Comparison of ENCODE assay signal across 17 cellular contexts in the genomic region with DNA sequence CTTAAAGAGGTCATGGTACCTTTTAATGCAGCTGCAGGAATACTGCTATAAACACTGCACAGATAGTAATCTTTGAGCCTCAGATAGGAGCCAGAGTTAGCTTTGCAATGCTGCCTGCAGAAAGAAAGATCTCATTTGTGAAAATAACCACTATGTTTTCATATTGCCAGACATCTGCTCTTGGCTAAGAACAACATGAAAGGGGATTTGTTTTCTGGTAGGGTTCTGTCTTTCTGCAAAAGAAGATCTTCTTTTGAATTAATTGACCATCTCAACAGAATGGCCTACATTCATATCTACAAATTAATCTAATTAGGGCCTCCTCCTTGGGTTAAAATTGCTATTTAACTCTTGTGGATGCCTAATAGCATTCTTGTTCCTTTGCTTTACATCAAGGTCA.
A peak's percentile ranks its signal among the peaks of the same experiment; 100 is the strongest.
DNase-seq lines count a peak whose midpoint lies in the region; ATAC-seq and TF ChIP-seq lines count a peak whose summit lies in the region.
"Had no signal": no experiment of that assay in that cellular context is flagged by ENCODE, and none has a peak within 500 bp of the region (broad histone marks: within the 10 kb centered on the region; RNA-seq: fewer than 3 reads in every experiment).

No MANE protein-coding gene starts in this region.

- no peak overlapping the region for H4K91ac ChIP-seq in mesenchymal stem cell (ENCODE audit: low read length)

- ATAC-seq in DND-41 (ENCODE audit: insufficient read depth, low read depth) (peak; percentile 54; the same call in 2 of the 3 replicates), HG03095 (IDR thresholded peaks at IDR 0.05; ENCODE audit: unreplicated experiment) (no peak)

- H3K36me3 ChIP-seq in DND-41 (ENCODE audit: insufficient read depth, low read length): no peaks in the 10 kb centered on the region
- no peaks in the 10 kb centered on the region for H3K36me3 ChIP-seq in mesenchymal stem cell (ENCODE audit: control insufficient read depth in 1 of 2, insufficient read depth in 2 of 2, low read depth in 1 of 2, low read length in 2 of 2)
- H3K36me3 ChIP-seq: HAP-1 had no signal

- no peak overlapping the region for H3K4me3 ChIP-seq in DND-41 (ENCODE audit: low read depth in 1 of 2, low read length in 2 of 2)
- no peak overlapping the region for H3K4me3 ChIP-seq in fibroblast of villous mesenchyme (ENCODE audit: low read depth, low read length)
- no peak overlapping the region for H3K4me3 ChIP-seq in mesenchymal stem cell (ENCODE audit: insufficient read depth in 1 of 2, low read depth in 1 of 2, low read length in 2 of 2)
- no peak overlapping the region for H3K4me3 ChIP-seq in coronary artery
- H3K4me3 ChIP-seq: GM23248, HAP-1 had no signal

- DNase-seq in Ammon's horn (ENCODE audit: low spot score): peak; percentile 5
- DNase-seq in DND-41: no peak
- DNase-seq in NCI-H526 treated with DMSO at 0.1 percent for 48 hours (lab: John Stamatoyannopoulos, UW): peak; percentile 67
- peak; percentile 66 for DNase-seq in fibroblast of villous mesenchyme (ENCODE audit: low read depth)
- no peak for DNase-seq in NCI-H146 (lab: John Stamatoyannopoulos, UW)
- no peak for DNase-seq in mesenchymal stem cell
- no peak for DNase-seq in coronary artery (ENCODE audit: low spot score)
- DNase-seq: 8988T; C1 segment of cervical spinal cord; Caco-2; CD4-positive, CD25-positive, alpha-beta regulatory T cell; CD8-positive, alpha-beta memory T cell; GDM1; GM23248; IMR-90 had no signal

- TF ChIP-seq CTCF in DND-41 (IDR thresholded peaks at IDR 0.05; ENCODE audit: borderline replicate concordance, extremely low read depth, low read length, poor library complexity, severe bottlenecking): no peak
- no peak for TF ChIP-seq CTCF in fibroblast of villous mesenchyme (IDR thresholded peaks at IDR 0.05; ENCODE audit: insufficient read depth, low read depth, low read length)
- no peak for TF ChIP-seq CTCF in coronary artery (IDR thresholded peaks at IDR 0.05)

- no peak overlapping the region for H3K14ac ChIP-seq in mesenchymal stem cell (ENCODE audit: low read length in 2 of 2)

- H2BK5ac ChIP-seq in mesenchymal stem cell (ENCODE audit: low read depth, low read length, poor library complexity, severe bottlenecking): no peak overlapping the region

- H3K9me3 ChIP-seq in DND-41 (ENCODE audit: insufficient read depth, low read length, severe bottlenecking) (no peaks in the 10 kb centered on the region), mesenchymal stem cell (ENCODE audit: control insufficient read depth, low read length) (no peaks in the 10 kb centered on the region)
- H3K9me3 ChIP-seq: HAP-1 had no signal

- no peaks in the 10 kb centered on the region for H4K20me1 ChIP-seq in DND-41 (ENCODE audit: insufficient read depth, low read length)

- no peak overlapping the region for H2BK120ac ChIP-seq in mesenchymal stem cell (ENCODE audit: low read depth, low read length)

- no peak overlapping the region for H2BK15ac ChIP-seq in mesenchymal stem cell (ENCODE audit: low read depth, poor library complexity, severe bottlenecking)

- H4K8ac ChIP-seq in mesenchymal stem cell (ENCODE audit: low read length): no peak overlapping the region

- no peak overlapping the region for H2BK12ac ChIP-seq in mesenchymal stem cell (ENCODE audit: low read length in 2 of 2)

- H3K79me2 ChIP-seq in DND-41 (ENCODE audit: insufficient read depth, low read length): no peaks in the 10 kb centered on the region

- H3K9ac ChIP-seq in DND-41 (ENCODE audit: low read depth, low read length) (no peak overlapping the region), mesenchymal stem cell (ENCODE audit: low read length) (no peak overlapping the region)
- H3K9ac ChIP-seq: GM23248 had no signal

- H3K4me1 ChIP-seq in DND-41 (ENCODE audit: insufficient read depth, low read length) (peaks cover 5% of the 10 kb centered on the region; the same call in 1 of the 2 replicates), mesenchymal stem cell (ENCODE audit: control insufficient read depth, insufficient read depth, low read depth, low read length) (no peaks in the 10 kb centered on the region)
- H3K4me1 ChIP-seq: HAP-1 had no signal

- H3K18ac ChIP-seq in mesenchymal stem cell (ENCODE audit: low read depth in 1 of 2, low read length in 2 of 2): no peak overlapping the region

- no peak overlapping the region for H2AK5ac ChIP-seq in mesenchymal stem cell (ENCODE audit: low read length, severe bottlenecking)

- H3K27me3 ChIP-seq in DND-41 (ENCODE audit: insufficient read depth, low read length, poor library complexity) (no peaks in the 10 kb centered on the region), mesenchymal stem cell (ENCODE audit: control insufficient read depth in 1 of 2, insufficient read depth in 1 of 2, low read length in 2 of 2) (no peaks in the 10 kb centered on the region)

- H3K4ac ChIP-seq in mesenchymal stem cell (ENCODE audit: low read depth in 1 of 2, low read length in 2 of 2): no peak overlapping the region

- H3K4me2 ChIP-seq in DND-41 (ENCODE audit: insufficient read depth, low read length) (no peak overlapping the region), mesenchymal stem cell (ENCODE audit: low read length, poor library complexity, severe bottlenecking) (no peak overlapping the region)

- H3K27ac ChIP-seq in DND-41 (ENCODE audit: low read length) (no peak overlapping the region), mesenchymal stem cell (ENCODE audit: low read length, poor library complexity, severe bottlenecking) (no peak overlapping the region), coronary artery (no peak overlapping the region)
- H3K27ac ChIP-seq: GM23248 had no signal

- H3K23ac ChIP-seq in mesenchymal stem cell (ENCODE audit: low read length in 2 of 2): no peak overlapping the region

- H3K79me1 ChIP-seq in mesenchymal stem cell (replicated peaks; ENCODE audit: low read length, poor library complexity, severe bottlenecking): peaks cover 9% of the 10 kb centered on the region

- H2AFZ ChIP-seq in DND-41 (ENCODE audit: low read depth, low read length) (no peak overlapping the region), mesenchymal stem cell (ENCODE audit: low read depth, low read length) (no peak overlapping the region)
- H2AFZ ChIP-seq: GM23248 had no signal

Comparison
In these comparisons a context has a peak if more than half of its experiments do, and no peak if none do; other contexts are left out.
1. DNase-seq: peak in Ammon's horn (single experiment), NCI-H526 treated with DMSO at 0.1 percent for 48 hours (single experiment) and fibroblast of villous mesenchyme (single experiment); none in DND-41 (single experiment), NCI-H146 (single experiment), mesenchymal stem cell (single experiment) and coronary artery (single experiment).